ENCODE assay signal across 23 cellular contexts in genomic region chr2:74719066-74719465, GRCh38.
"Had no signal": no experiment of that assay in that cellular context is flagged by ENCODE, and none has a peak within 500 bp of the region (broad histone marks: within the 10 kb centered on the region; RNA-seq: fewer than 3 reads in every experiment).

No MANE protein-coding gene starts in this region.

- H3K4me3 Mint-ChIP-seq: activated CD4-positive, alpha-beta memory T cell treated with anti-CD3 and anti-CD28 coated beads, Interleukin-2, amount 10 ng/mL, durations not matched to agents 7 days and 5 days; activated CD4-positive, alpha-beta T cell treated with anti-CD3 and anti-CD28 coated beads for 36 hours; activated naive CD4-positive, alpha-beta T cell treated with anti-CD3 and anti-CD28 coated beads for 36 hours; activated naive CD8-positive, alpha-beta T cell treated with anti-CD3 and anti-CD28 coated beads for 36 hours; activated T-helper 17 cell treated with anti-CD3 and anti-CD28 coated beads, Interleukin-2, amount 50 U/mL, for 72 hours had no signal

- DNase-seq: activated CD4-positive, alpha-beta memory T cell treated with anti-CD3 and anti-CD28 coated beads, Interleukin-2, amount 10 ng/mL, durations not matched to agents 7 days and 5 days; activated CD4-positive, alpha-beta T cell treated with anti-CD3 and anti-CD28 coated beads for 36 hours; activated CD4-positive, alpha-beta T cell treated with anti-CD3 and anti-CD28 coated beads, Interleukin-2, amount 50 U/mL, for 1 hour; activated CD4-positive, CD25-positive, alpha-beta regulatory T cell; activated gamma-delta T cell; activated naive CD4-positive, alpha-beta T cell treated with anti-CD3 and anti-CD28 coated beads for 36 hours; activated naive CD8-positive, alpha-beta T cell treated with anti-CD3 and anti-CD28 coated beads for 36 hours; activated T-cell treated with anti-CD3 and anti-CD28 coated beads for 4 hours; activated T-cell treated with anti-CD3 and anti-CD28 coated beads, Interleukin-2, amount 50 U/mL, for 48 hours; brain microvascular endothelial cell; cerebellar nuclear complex; MV-4-11; NCI-H1092 treated with DMSO at 0.1 percent for 48 hours; NCI-H1417 treated with DMSO at 0.1 percent for 48 hours; NCI-H187; NCI-H2081; NCI-H446; NCI-H524; SIG-M5; T-helper 1 cell had no signal

- H3K4me1 Mint-ChIP-seq: activated T-helper 17 cell treated with anti-CD3 and anti-CD28 coated beads, Interleukin-2, amount 50 U/mL, for 72 hours had no signal

- H3K27ac ChIP-seq: brain microvascular endothelial cell, KMS-11, VCaP had no signal

- H3K27ac Mint-ChIP-seq: activated CD4-positive, alpha-beta memory T cell treated with anti-CD3 and anti-CD28 coated beads, Interleukin-2, amount 10 ng/mL, durations not matched to agents 7 days and 5 days; activated CD4-positive, alpha-beta T cell treated with anti-CD3 and anti-CD28 coated beads for 36 hours; activated naive CD4-positive, alpha-beta T cell treated with anti-CD3 and anti-CD28 coated beads for 36 hours; activated naive CD8-positive, alpha-beta T cell treated with anti-CD3 and anti-CD28 coated beads for 36 hours; activated T-helper 17 cell treated with anti-CD3 and anti-CD28 coated beads, Interleukin-2, amount 50 U/mL, for 72 hours had no signal

- H3K9me3 Mint-ChIP-seq: activated CD4-positive, alpha-beta memory T cell treated with anti-CD3 and anti-CD28 coated beads, Interleukin-2, amount 10 ng/mL, durations not matched to agents 7 days and 5 days; activated naive CD4-positive, alpha-beta T cell treated with anti-CD3 and anti-CD28 coated beads for 36 hours; activated naive CD8-positive, alpha-beta T cell treated with anti-CD3 and anti-CD28 coated beads for 36 hours; activated T-helper 17 cell treated with anti-CD3 and anti-CD28 coated beads, Interleukin-2, amount 50 U/mL, for 72 hours had no signal

- ATAC-seq: activated CD4-positive, alpha-beta T cell treated with anti-CD3 and anti-CD28 coated beads for 36 hours; activated T-helper 17 cell treated with anti-CD3 and anti-CD28 coated beads, Interleukin-2, amount 50 U/mL, for 72 hours had no signal

- H3K36me3 ChIP-seq: brain microvascular endothelial cell had no signal

- H3K36me3 Mint-ChIP-seq: activated naive CD8-positive, alpha-beta T cell treated with anti-CD3 and anti-CD28 coated beads for 36 hours had no signal

- H3K27me3 ChIP-seq: brain microvascular endothelial cell had no signal
